ENCODE assay signal across 8 cellular contexts in genomic region chr19:19464339-19465098, GRCh38. TPM values are rescaled to one million over a fixed set of nuclear protein-coding genes. Genes with fewer than 3 reads are reported as not detected.
DNase-seq lines count a peak whose midpoint lies in the region; ATAC-seq and TF ChIP-seq lines count a peak whose summit lies in the region.

No MANE protein-coding gene starts in this region.

- WGBS in spleen, 5 donors = 78 to 85% (median 82%) methylated on average over 13 of the region's 13 CpGs

- H3K27me3 ChIP-seq in breast epithelium (no peaks in the 10 kb centered on the region), spleen (replicated peaks in 1 of 7) (no peaks in the 10 kb centered on the region)

- H3K4me3 ChIP-seq in breast epithelium (peak overlapping the region in 1 of 3 donors; percentile 41), spleen (no peak overlapping the region)

- intact Hi-C loops in breast epithelium (cut with DNase I; ENCODE audit: low total_unique reads) = no loop called here
- intact Hi-C loops in spleen (cut with DNase I; ENCODE audit: low total_unique reads) = no loop called here

- TF ChIP-seq POLR2A in breast epithelium (IDR thresholded peaks at IDR 0.05) (no peak), spleen (IDR thresholded peaks at IDR 0.05) (no peak)

- H3K27ac ChIP-seq in breast epithelium (peak overlapping the region; percentile 49 to 75), spleen (peak overlapping the region in 7 of 8 donors; percentile 63 to 97 (median 92))

- peak in 2 of 3 experiments; percentile 3 to 7 for DNase-seq in NCI-H1417 (lab: John Stamatoyannopoulos, UW)
- no peak for DNase-seq in NCI-H1417 treated with DMSO at 0.1 percent for 48 hours (lab: John Stamatoyannopoulos, UW)
- DNase-seq in breast epithelium (ENCODE audit: low spot score in 2 of 2) = no peak
- peak; percentile 94 for DNase-seq in islet precursor cell
- no peak for DNase-seq in spleen
- no peak for DNase-seq in NCI-H2107 treated with DMSO at 0.1 percent for 48 hours (lab: John Stamatoyannopoulos, UW; ENCODE audit: unreplicated experiment)
- no peak for DNase-seq in activated effector memory CD4-positive, alpha-beta T cell treated with anti-CD3 and anti-CD28 coated beads, Interleukin-2, amount 50 U/mL, for 16 hours

- H3K9me3 ChIP-seq in breast epithelium = peaks cover 16% of the 10 kb centered on the region in 2 donors
- peaks cover 9 to 30% (median 24%) of the 10 kb centered on the region in 8 donors for H3K9me3 ChIP-seq in spleen

- H3K4me1 ChIP-seq in breast epithelium (peaks cover 25 to 31% of the 10 kb centered on the region in 2 donors), spleen (peaks cover 47 to 66% (median 54%) of the 10 kb centered on the region in 6 donors)

- no peaks in the 10 kb centered on the region for H3K36me3 ChIP-seq in breast epithelium
- H3K36me3 ChIP-seq in spleen = peaks cover 0 to 53% (median 35%) of the 10 kb centered on the region in 6 donors

- ATAC-seq in GM18907 (IDR thresholded peaks at IDR 0.05; ENCODE audit: unreplicated experiment) = no peak

- TF ChIP-seq CTCF in breast epithelium (IDR thresholded peaks at IDR 0.05) (no peak), spleen (IDR thresholded peaks at IDR 0.05 in 8 of 11, conservative IDR thresholded peaks at IDR 0.05 in 3 of 11) (no peak)

RNA-seq across cellular contexts. Expression of gene TSSK6, which starts 50.8 kb away (rescaled TPM):
- total RNA-seq in breast epithelium = 1 to 10 TPM in 2 of 3 donors, under 1 TPM in 1; 0.96 to 2.9 (median 2.3) TPM
- total RNA-seq in spleen = 1 to 10 TPM; 2.3 to 5.6 (median 3.7) TPM
- polyA plus RNA-seq in spleen = 1 to 10 TPM; 1.7 to 3.3 (median 2.4) TPM

RNA-seq across cellular contexts. Expression of gene NDUFA13, which starts 51.5 kb away (rescaled TPM):
- total RNA-seq in breast epithelium (100 to 1,000 TPM in 1 of 3 donors, 10 to 100 TPM in 2; 97.3 to 134 (median 99.2) TPM), spleen (100 to 1,000 TPM in 4 of 7 donors, 10 to 100 TPM in 3; 24.0 to 216 (median 182) TPM)
- polyA plus RNA-seq in spleen = 100 to 1,000 TPM; 203 to 224 (median 204) TPM

RNA-seq across cellular contexts. Expression of gene GATAD2A, which starts 59.0 kb away (rescaled TPM):
- total RNA-seq in breast epithelium = 10 to 100 TPM; 29.1 to 38.7 (median 33.6) TPM
- 100 to 1,000 TPM in 3 of 7 donors, 10 to 100 TPM in 4; 54.0 to 122 (median 94.2) TPM for total RNA-seq in spleen
- polyA plus RNA-seq in spleen = 10 to 100 TPM; 11.6 to 25.5 (median 12.6) TPM

Comparison
In these comparisons a context has a peak if more than half of its experiments do, and no peak if none do; other contexts are left out.
1. DNase-seq: peak in NCI-H1417 (2 of 3) and islet precursor cell (single experiment); none in NCI-H1417 treated with DMSO at 0.1 percent for 48 hours (single experiment), breast epithelium (0 of 2), spleen (single experiment), NCI-H2107 treated with DMSO at 0.1 percent for 48 hours (single experiment) and activated effector memory CD4-positive, alpha-beta T cell treated with anti-CD3 and anti-CD28 coated beads, Interleukin-2, amount 50 U/mL, for 16 hours (single experiment).